Comparison of ENCODE assay signal across 8 cellular contexts in genomic region chr10:45726703-45727420, GRCh38. TPM values are rescaled to one million over a fixed set of nuclear protein-coding genes. Genes with fewer than 3 reads are reported as not detected.
DNase-seq lines count a peak whose midpoint lies in the region; ATAC-seq and TF ChIP-seq lines count a peak whose summit lies in the region.
"Not testable (repeated sequence)": the region's sequence is repeated elsewhere in the genome, so short reads cannot be mapped to it uniquely, and the experiment has no call there.

Gene WASHC2C, plus strand, starts transcription at chr10:45727266. Its CDS starts 52 bp downstream, at chr10:45727318.

- peak in 1 of 3 donors; percentile 31 for TF ChIP-seq POLR2A in spleen (IDR thresholded peaks at IDR 0.05)

- H3K27me3 ChIP-seq in spleen (replicated peaks in 1 of 7): not testable (repeated sequence)

- 0% methylated on average over 29 to 49 of the region's 49 CpGs for WGBS in spleen, 5 donors

- peaks cover 0 to 26% (median 17%) of the 10 kb centered on the region in 6 donors for H3K4me1 ChIP-seq in spleen

- ATAC-seq in GM19043 (IDR thresholded peaks at IDR 0.05; ENCODE audit: low read depth, unreplicated experiment) (peak; percentile 95), HG03280 (IDR thresholded peaks at IDR 0.05; ENCODE audit: unreplicated experiment) (peak; percentile 90)

- peak within 1 kb of the TSS; percentile 84 to 95 (median 92) for H3K27ac ChIP-seq in spleen

- intact Hi-C loops in spleen (cut with DNase I; ENCODE audit: low total_unique reads): not testable (repeated sequence)

- TF ChIP-seq CTCF in AG09309 (IDR thresholded peaks at IDR 0.05; ENCODE audit: control insufficient read depth, insufficient read depth, low read depth, low read length, missing control alignments): not testable (repeated sequence)
- TF ChIP-seq CTCF in spleen (IDR thresholded peaks at IDR 0.05 in 8 of 11, conservative IDR thresholded peaks at IDR 0.05 in 3 of 11): peak in 1 of 11 experiments; percentile 26

- H3K4me3 ChIP-seq in AG09309 (ENCODE audit: control insufficient read depth, low read depth, low read length) (peak within 1 kb of the TSS; percentile 58), spleen (peak within 1 kb of the TSS; percentile 67 to 90 (median 82))

- DNase-seq in AG09309 (ENCODE audit: low read depth): peak; percentile 20
- DNase-seq in NCI-H510A (lab: John Stamatoyannopoulos, UW): peak; percentile 9
- DNase-seq in activated CD4-positive, alpha-beta T cell treated with anti-CD3 and anti-CD28 coated beads for 24 hours (ENCODE audit: low read depth in 2 of 2): peak; percentile 86 to 97
- DNase-seq in cerebellar cortex (ENCODE audit: low spot score): peak; percentile 77
- peak; percentile 85 for DNase-seq in inferior parietal cortex (ENCODE audit: extremely low spot score)
- DNase-seq in spleen: peak; percentile 99

- peaks cover 0 to 16% (median 2%) of the 10 kb centered on the region in 6 donors for H3K36me3 ChIP-seq in spleen

- H3K9me3 ChIP-seq in spleen: not testable (repeated sequence)

RNA-seq across cellular contexts. Expression of gene WASHC2C, which starts in this region (rescaled TPM):
- 10 to 100 TPM; 36.5 to 65.2 (median 59.1) TPM for total RNA-seq in spleen
- 10 to 100 TPM; 17.9 to 29.4 (median 19.5) TPM for polyA plus RNA-seq in spleen

Comparison
In these comparisons a context has a peak if more than half of its experiments do, and no peak if none do; other contexts are left out.
1. Peak in every context shown above with its lines: DNase-seq, ATAC-seq, H3K4me3 ChIP-seq and H3K27ac ChIP-seq.
2. DNase-seq: peak in every context shown above with its lines; median percentile 99 in spleen; 92 in activated CD4-positive, alpha-beta T cell treated with anti-CD3 and anti-CD28 coated beads for 24 hours; 85 in inferior parietal cortex; 77 in cerebellar cortex; 20 in AG09309; 9 in NCI-H510A.